ENCODE assay signal across 8 cellular contexts in the genomic region with DNA sequence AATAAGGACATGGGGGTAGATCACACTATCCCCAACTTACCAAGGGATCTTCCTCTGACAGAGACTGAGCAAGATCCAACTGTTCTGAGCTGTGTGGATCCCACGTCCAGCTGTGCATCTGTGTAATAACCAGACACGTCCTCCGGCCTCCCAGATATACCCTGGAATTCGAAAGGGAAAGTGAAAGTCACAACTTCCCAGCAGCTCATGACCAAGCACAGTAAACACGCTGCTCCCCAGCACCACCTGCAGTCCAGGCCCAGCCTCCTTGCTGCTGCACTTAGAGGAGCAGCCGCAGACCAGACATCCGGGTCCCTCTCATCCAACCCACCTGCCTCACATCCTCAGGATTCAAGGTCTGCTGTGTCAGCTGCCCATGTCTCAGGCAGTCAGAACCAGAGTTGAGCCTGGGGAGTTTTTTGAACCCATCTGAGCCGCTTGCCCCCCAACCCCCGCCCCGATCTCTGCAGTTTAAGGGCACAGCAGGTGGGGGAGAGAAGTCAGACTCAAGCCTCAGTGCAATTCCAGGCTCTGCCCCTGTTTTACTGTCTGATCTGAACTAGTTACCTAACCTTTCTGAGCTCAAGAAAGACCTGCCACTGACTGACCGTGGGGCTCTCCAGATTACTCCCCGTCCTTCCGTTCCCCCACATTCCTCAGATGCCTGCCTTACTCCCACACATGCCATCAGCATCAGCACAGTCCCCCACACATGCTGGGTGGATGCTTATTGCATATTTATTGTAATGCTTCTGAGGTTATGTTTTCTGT. TPM values are rescaled to one million over a fixed set of nuclear protein-coding genes. Genes with fewer than 3 reads are reported as not detected.
DNase-seq lines count a peak whose midpoint lies in the region; ATAC-seq and TF ChIP-seq lines count a peak whose summit lies in the region.

A gene with protein sequence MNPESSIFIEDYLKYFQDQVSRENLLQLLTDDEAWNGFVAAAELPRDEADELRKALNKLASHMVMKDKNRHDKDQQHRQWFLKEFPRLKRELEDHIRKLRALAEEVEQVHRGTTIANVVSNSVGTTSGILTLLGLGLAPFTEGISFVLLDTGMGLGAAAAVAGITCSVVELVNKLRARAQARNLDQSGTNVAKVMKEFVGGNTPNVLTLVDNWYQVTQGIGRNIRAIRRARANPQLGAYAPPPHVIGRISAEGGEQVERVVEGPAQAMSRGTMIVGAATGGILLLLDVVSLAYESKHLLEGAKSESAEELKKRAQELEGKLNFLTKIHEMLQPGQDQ (minus strand): TSS at position 127 of the 771 bp plus-strand sequence. CDS start 6,365 bp downstream, outside the sequence.

- no peaks in the 10 kb centered on the region for H3K9me3 ChIP-seq in PC-3 (ENCODE audit: low read length)
- no peaks in the 10 kb centered on the region for H3K9me3 ChIP-seq in muscle layer of colon (ENCODE audit: low read length)

- no peaks in the 10 kb centered on the region for H3K9me2 ChIP-seq in PC-3 (replicated peaks; ENCODE audit: low read length)

- peak within 1 kb of the TSS; percentile 98 for H3K4me2 ChIP-seq in PC-3 (ENCODE audit: low read length)

- H3K9ac ChIP-seq in PC-3 (ENCODE audit: low read length): peak within 1 kb of the TSS; percentile 80
- H3K9ac ChIP-seq in muscle layer of colon (ENCODE audit: low read length): peak within 1 kb of the TSS; percentile 98

- H3K27ac ChIP-seq in PC-3 (ENCODE audit: low read length) (peak within 1 kb of the TSS; percentile 59), muscle layer of colon (ENCODE audit: low read depth, low read length) (peak within 1 kb of the TSS; percentile 95)

- no peaks in the 10 kb centered on the region for H3K27me3 ChIP-seq in PC-3 (ENCODE audit: low read length)
- H3K27me3 ChIP-seq in muscle layer of colon (ENCODE audit: control insufficient read depth in 1 of 2, insufficient read depth in 2 of 2, low read length in 2 of 2): no peaks in the 10 kb centered on the region

- no TSS peak for BruUV-seq in PC-3 (replicated peaks; lab: Mats Ljungman, UMichigan)

- POLR2A ChIA-PET in PC-3 (lab: Charles Lee; ENCODE audit: unreplicated experiment): no interaction called here

- peak within 1 kb of the TSS; percentile 92 for H2AFZ ChIP-seq in PC-3 (ENCODE audit: low read length)

- CTCF ChIA-PET in PC-3 (lab: Charles Lee): interaction anchor here (0.9 kb wide), 1 partner anchor 38 kb away, joined by 3 read pairs; no protein-coding TSS in a partner anchor

- peaks cover 48% of the 10 kb centered on the region for H3K4me1 Mint-ChIP-seq in activated T-cell treated with anti-CD3 and anti-CD28 coated beads, Interleukin-2, amount 50 U/mL, for 4 hours (ENCODE audit: low read depth)

- H3K4me3 Mint-ChIP-seq in activated T-cell treated with anti-CD3 and anti-CD28 coated beads, Interleukin-2, amount 50 U/mL, for 4 hours: peak within 1 kb of the TSS; percentile 97

- ATAC-seq in GM21515 (IDR thresholded peaks at IDR 0.05; ENCODE audit: unreplicated experiment): peak; percentile 74
- ATAC-seq in PC-3: peak; percentile 96
- peak; percentile 92 to 93 for ATAC-seq in activated T-cell treated with anti-CD3 and anti-CD28 coated beads, Interleukin-2, amount 50 U/mL, for 4 hours
- ATAC-seq in esophagus mucosa: peak; percentile 91

- H3K4me1 ChIP-seq in PC-3 (ENCODE audit: insufficient read depth, low read length) (peaks cover 18% of the 10 kb centered on the region), muscle layer of colon (ENCODE audit: insufficient read depth, low read length) (peaks cover 49% of the 10 kb centered on the region)

- peak; percentile 55 for TF ChIP-seq CTCF in PC-3 (conservative IDR thresholded peaks at IDR 0.05; ENCODE audit: low read depth, low read length)

- intact Hi-C loops in PC-3 (cut with micrococcal nuclease): loop anchor here (5.0 kb wide), 1 partner anchor 42 kb away; no protein-coding TSS in a partner anchor

- H3K4me3 ChIP-seq in PC-3 (ENCODE audit: low read length): peak within 1 kb of the TSS; percentile 96
- H3K4me3 ChIP-seq in muscle layer of colon (ENCODE audit: low read depth in 1 of 2, low read length in 2 of 2): peak within 1 kb of the TSS; percentile 65 to 98

- H3K9me3 Mint-ChIP-seq in activated T-cell treated with anti-CD3 and anti-CD28 coated beads, Interleukin-2, amount 50 U/mL, for 4 hours: peaks cover 6% of the 10 kb centered on the region

- peak; percentile 64 for DNase-seq in DMS114 treated with DMSO at 0.1 percent for 48 hours (lab: John Stamatoyannopoulos, UW; ENCODE audit: unreplicated experiment)
- peak; percentile 79 for DNase-seq in HuH-7.5 (ENCODE audit: low spot score)
- DNase-seq in PC-3: peak; percentile 88
- DNase-seq in activated T-cell treated with anti-CD3 and anti-CD28 coated beads, Interleukin-2, amount 50 U/mL, for 4 hours: peak; percentile 81
- peak; percentile 63 for DNase-seq in stimulated activated CD8-positive, alpha-beta memory T cell treated with anti-CD3 and anti-CD28 coated beads, Interleukin-7, amount 100 ng/mL, for 24 hours (ENCODE audit: low read depth)

- H4K20me1 ChIP-seq in PC-3 (ENCODE audit: low read length): no peaks in the 10 kb centered on the region

- H3K36me3 ChIP-seq in PC-3 (ENCODE audit: low read depth, low read length) (no peaks in the 10 kb centered on the region; the same call in 1 of the 2 replicates), muscle layer of colon (ENCODE audit: insufficient read depth, low read length) (no peaks in the 10 kb centered on the region)

- H3F3A ChIP-seq in PC-3 (ENCODE audit: low read length, unreplicated experiment): no peaks in the 10 kb centered on the region

- H3K36me3 Mint-ChIP-seq in activated T-cell treated with anti-CD3 and anti-CD28 coated beads, Interleukin-2, amount 50 U/mL, for 4 hours (ENCODE audit: insufficient read depth): peaks cover 27% of the 10 kb centered on the region

- peaks cover 24% of the 10 kb centered on the region for H3K79me2 ChIP-seq in PC-3 (ENCODE audit: low read length)

- H3K27me3 Mint-ChIP-seq in activated T-cell treated with anti-CD3 and anti-CD28 coated beads, Interleukin-2, amount 50 U/mL, for 4 hours (ENCODE audit: low read depth): no peaks in the 10 kb centered on the region

RNA-seq across cellular contexts. Expression of the gene that starts here (rescaled TPM):
- total RNA-seq in PC-3 (2014; rRNA removed): 9.7 and 15.7 TPM in 2 replicates
- 100 to 1,000 TPM in 2 of 3 donors, 10 to 100 TPM in 1; 99.6 to 117 (median 106) TPM for total RNA-seq in activated T-cell treated with anti-CD3 and anti-CD28 coated beads, Interleukin-2, amount 50 U/mL, for 4 hours
- total RNA-seq in esophagus mucosa: 10.8 TPM

Comparison
In these comparisons a context has a peak if more than half of its experiments do, and no peak if none do; other contexts are left out.
1. Peak in every context shown above with its lines: DNase-seq, ATAC-seq, H3K4me3 ChIP-seq and H3K27ac ChIP-seq.